Comparison of ENCODE assay signal across 8 cellular contexts in the genomic region with DNA sequence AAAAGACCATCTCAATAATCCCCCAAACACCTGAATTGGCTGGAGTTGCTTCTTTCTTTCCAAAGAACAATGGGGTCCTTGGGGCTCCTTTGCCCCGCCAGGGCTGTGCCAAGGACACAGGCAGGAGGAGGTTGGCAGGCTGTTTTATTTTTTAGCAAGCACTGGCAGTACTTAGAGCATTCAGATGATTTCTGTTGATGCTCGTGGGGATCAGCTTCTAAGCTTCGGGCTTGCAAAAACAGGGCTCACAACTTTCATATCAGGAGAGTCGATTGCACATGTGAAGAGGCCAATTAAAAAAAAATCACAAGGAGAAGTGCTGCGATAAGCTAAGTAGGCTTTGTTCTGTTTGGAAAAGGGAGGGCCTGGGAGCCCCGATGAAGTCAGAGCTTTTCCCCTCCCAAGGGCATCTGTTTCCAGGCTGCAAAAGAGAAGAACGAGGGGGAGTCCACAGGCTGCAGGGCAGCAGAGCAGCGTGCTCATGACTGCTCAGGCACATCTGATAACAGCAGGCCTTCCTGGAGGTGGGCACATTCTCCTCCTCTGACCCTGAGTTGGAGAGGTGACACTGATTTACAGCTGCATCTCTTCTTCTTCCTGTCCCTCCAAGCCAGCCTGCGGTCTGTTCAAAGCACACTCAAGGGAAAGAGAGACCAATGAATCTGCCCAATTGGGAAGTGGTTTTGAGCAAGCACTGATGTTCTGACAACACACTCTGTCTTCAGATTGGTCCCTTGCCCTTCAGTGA. TPM values are rescaled to one million over a fixed set of nuclear protein-coding genes. Genes with fewer than 3 reads are reported as not detected.
DNase-seq lines count a peak whose midpoint lies in the region; ATAC-seq and TF ChIP-seq lines count a peak whose summit lies in the region.

No MANE protein-coding gene starts in this region.

- no peak overlapping the region for H3K27ac ChIP-seq in lower lobe of right lung

- ATAC-seq in HG02870 (IDR thresholded peaks at IDR 0.05; ENCODE audit: unreplicated experiment), result peak; percentile 23
- ATAC-seq in lower lobe of right lung, result peak; percentile 80 to 90
- no peak for ATAC-seq in GM19351 (IDR thresholded peaks at IDR 0.05; ENCODE audit: unreplicated experiment)
- ATAC-seq in GM21390 (IDR thresholded peaks at IDR 0.05; ENCODE audit: unreplicated experiment), result no peak

- peak overlapping the region; percentile 62 for H3K27ac Mint-ChIP-seq in T-helper 2 cell treated with Interferon-gamma antibody and Interleukin-4, amounts not matched to agents 5 μg/mL and 100 μg/mL, for 36 hours

- no peaks in the 10 kb centered on the region for H3K27me3 Mint-ChIP-seq in T-helper 2 cell treated with Interferon-gamma antibody and Interleukin-4, amounts not matched to agents 5 μg/mL and 100 μg/mL, for 36 hours (ENCODE audit: low read depth)

- no peaks in the 10 kb centered on the region for H3K9me3 ChIP-seq in lower lobe of right lung

- no peak overlapping the region for H3K4me3 ChIP-seq in lower lobe of right lung

- H3K4me1 ChIP-seq in lower lobe of right lung, result peaks cover 37% of the 10 kb centered on the region

- intact Hi-C loops in lower lobe of right lung (cut with DNase I), result no loop called here

- H3K4me3 Mint-ChIP-seq in T-helper 2 cell treated with Interferon-gamma antibody and Interleukin-4, amounts not matched to agents 5 μg/mL and 100 μg/mL, for 36 hours, result peak overlapping the region; percentile 46

- H3K9me3 Mint-ChIP-seq in T-helper 2 cell treated with Interferon-gamma antibody and Interleukin-4, amounts not matched to agents 5 μg/mL and 100 μg/mL, for 36 hours, result no peaks in the 10 kb centered on the region

- no peaks in the 10 kb centered on the region for H3K27me3 ChIP-seq in lower lobe of right lung (ENCODE audit: low read depth)

- H3K4me1 Mint-ChIP-seq in T-helper 2 cell treated with Interferon-gamma antibody and Interleukin-4, amounts not matched to agents 5 μg/mL and 100 μg/mL, for 36 hours (ENCODE audit: low read depth), result peaks cover 75% of the 10 kb centered on the region

- H3K36me3 Mint-ChIP-seq in T-helper 2 cell treated with Interferon-gamma antibody and Interleukin-4, amounts not matched to agents 5 μg/mL and 100 μg/mL, for 36 hours (ENCODE audit: low read depth), result peaks cover 2% of the 10 kb centered on the region

- no peak for TF ChIP-seq CTCF in lower lobe of right lung (IDR thresholded peaks at IDR 0.05)

- DNase-seq in CD1c-positive myeloid dendritic cell (ENCODE audit: extremely low spot score) (peak; percentile 56), lower lobe of right lung (no peak), AML-193 (lab: John Stamatoyannopoulos, UW) (no peak)
- DNase-seq in T-helper 2 cell treated with Interferon-gamma antibody and Interleukin-4, amounts not matched to agents 5 μg/mL and 100 μg/mL, for 36 hours (ENCODE audit: low spot score), result peak; percentile 28
- DNase-seq in activated CD4-positive, alpha-beta T cell treated with anti-CD3 and anti-CD28 coated beads for 4 hours, result no peak

- no peaks in the 10 kb centered on the region for H3K36me3 ChIP-seq in lower lobe of right lung

RNA-seq across cellular contexts. Expression of a gene that starts 27.3 kb away (rescaled TPM):
- 24.9 TPM for total RNA-seq in lower lobe of right lung

Comparison
In these comparisons a context has a peak if more than half of its experiments do, and no peak if none do; other contexts are left out.
1. DNase-seq: peak in CD1c-positive myeloid dendritic cell (single experiment) and T-helper 2 cell treated with Interferon-gamma antibody and Interleukin-4, amounts not matched to agents 5 μg/mL and 100 μg/mL, for 36 hours (single experiment); none in lower lobe of right lung (single experiment), activated CD4-positive, alpha-beta T cell treated with anti-CD3 and anti-CD28 coated beads for 4 hours (0 of 2) and AML-193 (0 of 2).
2. ATAC-seq: peak in HG02870 (single experiment) and lower lobe of right lung (2 of 2); none in GM19351 (single experiment) and GM21390 (single experiment).